In the genomic region with DNA sequence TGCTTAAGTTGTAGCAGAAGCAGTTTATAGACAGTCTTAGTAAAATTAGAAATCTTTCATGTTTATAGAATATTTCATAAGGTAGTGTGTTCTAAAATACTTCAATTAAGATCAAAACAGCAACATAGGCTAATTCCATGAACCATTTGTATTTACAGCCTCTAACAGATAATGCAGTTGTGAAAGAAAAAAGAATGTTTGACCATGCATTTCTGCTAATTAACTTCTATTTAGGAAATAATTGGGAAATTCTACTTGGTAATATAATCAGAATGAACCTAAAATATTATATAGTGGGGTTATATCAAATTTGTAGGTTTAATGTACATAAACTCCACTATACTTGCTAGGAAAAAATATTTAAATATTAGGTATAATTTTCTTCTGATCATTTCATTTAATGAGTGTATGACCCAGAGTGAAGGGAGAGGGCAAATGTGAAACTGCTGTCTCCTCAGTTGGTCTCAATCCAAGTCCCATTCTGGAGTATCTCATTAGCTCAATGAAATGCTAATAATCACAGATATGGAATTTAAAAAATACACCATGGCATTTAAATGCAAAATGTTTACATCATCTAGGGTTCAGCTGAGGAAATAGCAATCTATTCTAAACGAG, we compare ENCODE assay signal across 30 cellular contexts. TPM values are rescaled to one million over a fixed set of nuclear protein-coding genes. Genes with fewer than 3 reads are reported as not detected.
"Had no signal": no experiment of that assay in that cellular context is flagged by ENCODE, and none has a peak within 500 bp of the region (broad histone marks: within the 10 kb centered on the region; RNA-seq: fewer than 3 reads in every experiment).

No MANE protein-coding gene starts in this region.

- DNase-seq: activated CD4-positive, alpha-beta memory T cell treated with anti-CD3 and anti-CD28 coated beads for 36 hours; activated CD4-positive, alpha-beta T cell treated with anti-CD3 and anti-CD28 coated beads for 36 hours; activated CD4-positive, alpha-beta T cell treated with anti-CD3 and anti-CD28 coated beads, Interleukin-2, amount 10 ng/mL, durations not matched to agents 24 days and 14 days; activated CD4-positive, CD25-positive, alpha-beta regulatory T cell; activated CD4-positive, CD25-positive, alpha-beta regulatory T cell treated with anti-CD3 and anti-CD28 coated beads, Interleukin-2, amount 50 U/mL, for 72 hours; activated CD8-positive, alpha-beta memory T cell treated with anti-CD3 and anti-CD28 coated beads, Interleukin-2, amount 50 U/mL, for 48 hours; activated CD8-positive, alpha-beta T cell treated with anti-CD3 and anti-CD28 coated beads, Interleukin-2, amount 10 ng/mL, durations not matched to agents 7 days and 5 days; activated gamma-delta T cell; activated naive CD4-positive, alpha-beta T cell; activated naive CD4-positive, alpha-beta T cell treated with anti-CD3 and anti-CD28 coated beads, Interleukin-2, amount 10 ng/mL, durations not matched to agents 7 days and 5 days; activated naive CD8-positive, alpha-beta T cell treated with anti-CD3 and anti-CD28 coated beads, Interleukin-2, amount 10 ng/mL, durations not matched to agents 7 days and 5 days; activated T-cell treated with anti-CD3 and anti-CD28 coated beads for 4 hours; activated T-cell treated with anti-CD3 and anti-CD28 coated beads, Interleukin-2, amount 50 U/mL, for 24 hours; activated T-cell treated with anti-CD3 and anti-CD28 coated beads, Interleukin-2, amount 50 U/mL, for 72 hours; amniotic stem cell; anterior cingulate cortex; brain microvascular endothelial cell; cortex of kidney; dermis blood vessel endothelial cell; effector CD4-positive, alpha-beta T cell; effector memory CD8-positive, alpha-beta T cell; erythroblast; head of caudate nucleus; T-helper 2 cell had no signal

- FAIRE-seq: astrocyte, bronchial epithelial cell, frontal cortex had no signal

- H3K36me3 ChIP-seq: brain microvascular endothelial cell had no signal

- ATAC-seq: activated CD4-positive, alpha-beta T cell treated with anti-CD3 and anti-CD28 coated beads for 36 hours; activated CD8-positive, alpha-beta T cell treated with anti-CD3 and anti-CD28 coated beads, Interleukin-2, amount 10 ng/mL, durations not matched to agents 7 days and 5 days; activated naive CD4-positive, alpha-beta T cell treated with anti-CD3 and anti-CD28 coated beads, Interleukin-2, amount 50 U/mL, for 72 hours; activated T-cell treated with anti-CD3 and anti-CD28 coated beads, Interleukin-2, amount 50 U/mL, for 72 hours; effector memory CD8-positive, alpha-beta T cell had no signal

- H3K4me3 ChIP-seq: esophagus muscularis mucosa had no signal

- H3K27me3 ChIP-seq: brain microvascular endothelial cell, esophagus muscularis mucosa had no signal

RNA-seq across cellular contexts. Expression of a gene that starts 34.9 kb away (rescaled TPM):
- total RNA-seq: activated CD4-positive, alpha-beta memory T cell treated with anti-CD3 and anti-CD28 coated beads for 36 hours; activated CD4-positive, alpha-beta T cell treated with anti-CD3 and anti-CD28 coated beads for 36 hours; activated CD4-positive, alpha-beta T cell treated with anti-CD3 and anti-CD28 coated beads, Interleukin-2, amount 10 ng/mL, durations not matched to agents 24 days and 14 days; activated CD8-positive, alpha-beta T cell treated with anti-CD3 and anti-CD28 coated beads, Interleukin-2, amount 10 ng/mL, durations not matched to agents 7 days and 5 days; activated T-cell treated with anti-CD3 and anti-CD28 coated beads, Interleukin-2, amount 50 U/mL, for 72 hours; T-helper 1 cell treated with Interleukin-12 subunit alpha and Interleukin-12 subunit beta and Interleukin-4 antibody, amounts not matched to agents 30 ng/mL and 1 ng/mL, for 36 hours had no signal
